In genomic region chr2:38909872-38910271, GRCh38 we compare ENCODE assay signal across 1 cellular context.
A peak's percentile ranks its signal among the peaks of the same experiment; 100 is the strongest.
TF ChIP-seq lines count a peak whose summit lies in the region.

No MANE protein-coding gene starts in this region.

TF ChIP-seq in K562, 482 proteins besides CTCF, POLR2A, EP300 and RAD21:
- TF ChIP-seq C11orf30 (IDR thresholded peaks at IDR 0.05; ENCODE audit: low read depth) (peak; percentile 42; the same call in 1 of the 2 replicates), MECOM (CRISPR knock-in tag; IDR thresholded peaks at IDR 0.05) (no peak), ZNF316 (IDR thresholded peaks at IDR 0.05) (peak; percentile 81), MAFG (tag; conservative IDR thresholded peaks at IDR 0.05) (peak; percentile 21; the same call in 1 of the 2 replicates), NFE2 (IDR thresholded peaks at IDR 0.05; ENCODE audit: low read depth) (peak; percentile 46; the same call in 1 of the 2 replicates)
- TF ChIP-seq, protein P1, sequence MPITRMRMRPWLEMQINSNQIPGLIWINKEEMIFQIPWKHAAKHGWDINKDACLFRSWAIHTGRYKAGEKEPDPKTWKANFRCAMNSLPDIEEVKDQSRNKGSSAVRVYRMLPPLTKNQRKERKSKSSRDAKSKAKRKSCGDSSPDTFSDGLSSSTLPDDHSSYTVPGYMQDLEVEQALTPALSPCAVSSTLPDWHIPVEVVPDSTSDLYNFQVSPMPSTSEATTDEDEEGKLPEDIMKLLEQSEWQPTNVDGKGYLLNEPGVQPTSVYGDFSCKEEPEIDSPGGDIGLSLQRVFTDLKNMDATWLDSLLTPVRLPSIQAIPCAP (CRISPR knock-in tag; IDR thresholded peaks at IDR 0.05; ENCODE audit: borderline replicate concordance), result no peak
